In the genomic region with DNA sequence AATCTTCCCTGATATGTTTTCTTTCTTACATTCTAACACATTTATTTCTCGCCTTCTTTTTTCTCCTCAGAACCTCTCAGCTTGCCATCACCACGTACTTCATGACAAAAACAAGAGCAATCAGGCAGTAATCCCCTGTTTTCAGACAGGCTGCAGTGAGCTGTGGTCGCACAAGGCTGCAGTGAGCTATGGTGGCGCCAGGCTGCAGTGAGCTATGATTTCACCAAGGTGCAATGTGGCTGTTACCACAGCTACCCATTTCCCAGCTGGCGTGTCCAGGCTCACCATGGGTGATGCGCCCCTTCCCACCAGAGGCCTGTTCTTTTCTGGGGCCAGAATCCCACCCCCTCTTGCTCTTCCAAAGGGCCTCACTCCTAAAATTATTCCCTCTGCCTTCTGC, we compare ENCODE assay signal across 1 cellular context.
TF ChIP-seq lines count a peak whose summit lies in the region.

No MANE protein-coding gene starts in this region.

TF ChIP-seq in HepG2, 621 proteins besides CTCF, POLR2A, EP300 and RAD21:
- TF ChIP-seq ZBTB38 (CRISPR knock-in tag; IDR thresholded peaks at IDR 0.05) (peak; percentile 94), ZNF687 (CRISPR knock-in tag; IDR thresholded peaks at IDR 0.05) (peak; percentile 65), ZFY (CRISPR knock-in tag; IDR thresholded peaks at IDR 0.05) (0 out of 2 replicates have a peak, but pooled peaks have one; percentile 13), ZBTB37 (CRISPR knock-in tag; IDR thresholded peaks at IDR 0.05) (0 out of 2 replicates have a peak, but pooled peaks have one; percentile 45), SRY (CRISPR knock-in tag; IDR thresholded peaks at IDR 0.05) (no peak), HMG20A (CRISPR knock-in tag; IDR thresholded peaks at IDR 0.05; ENCODE audit: borderline replicate concordance) (0 out of 2 replicates have a peak, but pooled peaks have one; percentile 15), TEAD3 (CRISPR knock-in tag; optimal IDR thresholded peaks at IDR 0.05; ENCODE audit: borderline replicate concordance) (peak; percentile 25), ZNF543 (CRISPR knock-in tag; IDR thresholded peaks at IDR 0.05) (no peak), ZNF3 (CRISPR knock-in tag; IDR thresholded peaks at IDR 0.05) (0 out of 2 replicates have a peak, but pooled peaks have one; percentile 40), ADNP (CRISPR knock-in tag; IDR thresholded peaks at IDR 0.05) (no peak), HCFC1 (IDR thresholded peaks at IDR 0.05; ENCODE audit: low read depth, low read length) (no peak), ZNF562 (CRISPR knock-in tag; IDR thresholded peaks at IDR 0.05; ENCODE audit: borderline replicate concordance) (no peak)
- TF ChIP-seq, protein P1, sequence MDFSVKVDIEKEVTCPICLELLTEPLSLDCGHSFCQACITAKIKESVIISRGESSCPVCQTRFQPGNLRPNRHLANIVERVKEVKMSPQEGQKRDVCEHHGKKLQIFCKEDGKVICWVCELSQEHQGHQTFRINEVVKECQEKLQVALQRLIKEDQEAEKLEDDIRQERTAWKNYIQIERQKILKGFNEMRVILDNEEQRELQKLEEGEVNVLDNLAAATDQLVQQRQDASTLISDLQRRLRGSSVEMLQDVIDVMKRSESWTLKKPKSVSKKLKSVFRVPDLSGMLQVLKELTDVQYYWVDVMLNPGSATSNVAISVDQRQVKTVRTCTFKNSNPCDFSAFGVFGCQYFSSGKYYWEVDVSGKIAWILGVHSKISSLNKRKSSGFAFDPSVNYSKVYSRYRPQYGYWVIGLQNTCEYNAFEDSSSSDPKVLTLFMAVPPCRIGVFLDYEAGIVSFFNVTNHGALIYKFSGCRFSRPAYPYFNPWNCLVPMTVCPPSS (IDR thresholded peaks at IDR 0.05), result no peak
- TF ChIP-seq, protein P2, sequence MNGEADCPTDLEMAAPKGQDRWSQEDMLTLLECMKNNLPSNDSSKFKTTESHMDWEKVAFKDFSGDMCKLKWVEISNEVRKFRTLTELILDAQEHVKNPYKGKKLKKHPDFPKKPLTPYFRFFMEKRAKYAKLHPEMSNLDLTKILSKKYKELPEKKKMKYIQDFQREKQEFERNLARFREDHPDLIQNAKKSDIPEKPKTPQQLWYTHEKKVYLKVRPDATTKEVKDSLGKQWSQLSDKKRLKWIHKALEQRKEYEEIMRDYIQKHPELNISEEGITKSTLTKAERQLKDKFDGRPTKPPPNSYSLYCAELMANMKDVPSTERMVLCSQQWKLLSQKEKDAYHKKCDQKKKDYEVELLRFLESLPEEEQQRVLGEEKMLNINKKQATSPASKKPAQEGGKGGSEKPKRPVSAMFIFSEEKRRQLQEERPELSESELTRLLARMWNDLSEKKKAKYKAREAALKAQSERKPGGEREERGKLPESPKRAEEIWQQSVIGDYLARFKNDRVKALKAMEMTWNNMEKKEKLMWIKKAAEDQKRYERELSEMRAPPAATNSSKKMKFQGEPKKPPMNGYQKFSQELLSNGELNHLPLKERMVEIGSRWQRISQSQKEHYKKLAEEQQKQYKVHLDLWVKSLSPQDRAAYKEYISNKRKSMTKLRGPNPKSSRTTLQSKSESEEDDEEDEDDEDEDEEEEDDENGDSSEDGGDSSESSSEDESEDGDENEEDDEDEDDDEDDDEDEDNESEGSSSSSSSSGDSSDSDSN (CRISPR knock-in tag; IDR thresholded peaks at IDR 0.05), result 0 out of 2 replicates have a peak, but pooled peaks have one; percentile 42
- TF ChIP-seq, protein P3, sequence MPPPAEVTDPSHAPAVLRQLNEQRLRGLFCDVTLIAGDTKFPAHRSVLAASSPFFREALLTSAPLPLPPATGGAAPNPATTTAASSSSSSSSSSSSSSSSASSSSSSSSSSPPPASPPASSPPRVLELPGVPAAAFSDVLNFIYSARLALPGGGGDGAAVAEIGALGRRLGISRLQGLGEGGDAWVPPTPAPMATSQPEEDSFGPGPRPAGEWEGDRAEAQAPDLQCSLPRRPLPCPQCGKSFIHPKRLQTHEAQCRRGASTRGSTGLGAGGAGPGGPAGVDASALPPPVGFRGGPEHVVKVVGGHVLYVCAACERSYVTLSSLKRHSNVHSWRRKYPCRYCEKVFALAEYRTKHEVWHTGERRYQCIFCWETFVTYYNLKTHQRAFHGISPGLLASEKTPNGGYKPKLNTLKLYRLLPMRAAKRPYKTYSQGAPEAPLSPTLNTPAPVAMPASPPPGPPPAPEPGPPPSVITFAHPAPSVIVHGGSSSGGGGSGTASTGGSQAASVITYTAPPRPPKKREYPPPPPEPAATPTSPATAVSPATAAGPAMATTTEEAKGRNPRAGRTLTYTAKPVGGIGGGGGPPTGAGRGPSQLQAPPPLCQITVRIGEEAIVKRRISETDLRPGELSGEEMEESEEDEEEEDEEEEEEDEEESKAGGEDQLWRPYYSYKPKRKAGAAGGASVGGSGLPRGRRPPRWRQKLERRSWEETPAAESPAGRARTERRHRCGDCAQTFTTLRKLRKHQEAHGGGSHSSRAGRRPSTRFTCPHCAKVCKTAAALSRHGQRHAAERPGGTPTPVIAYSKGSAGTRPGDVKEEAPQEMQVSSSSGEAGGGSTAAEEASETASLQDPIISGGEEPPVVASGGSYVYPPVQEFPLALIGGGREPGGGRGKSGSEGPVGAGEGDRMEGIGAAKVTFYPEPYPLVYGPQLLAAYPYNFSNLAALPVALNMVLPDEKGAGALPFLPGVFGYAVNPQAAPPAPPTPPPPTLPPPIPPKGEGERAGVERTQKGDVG (CRISPR knock-in tag; IDR thresholded peaks at IDR 0.05; ENCODE audit: borderline replicate concordance), result peak; percentile 81; the same call in 1 of the 2 replicates
- TF ChIP-seq, protein P4, sequence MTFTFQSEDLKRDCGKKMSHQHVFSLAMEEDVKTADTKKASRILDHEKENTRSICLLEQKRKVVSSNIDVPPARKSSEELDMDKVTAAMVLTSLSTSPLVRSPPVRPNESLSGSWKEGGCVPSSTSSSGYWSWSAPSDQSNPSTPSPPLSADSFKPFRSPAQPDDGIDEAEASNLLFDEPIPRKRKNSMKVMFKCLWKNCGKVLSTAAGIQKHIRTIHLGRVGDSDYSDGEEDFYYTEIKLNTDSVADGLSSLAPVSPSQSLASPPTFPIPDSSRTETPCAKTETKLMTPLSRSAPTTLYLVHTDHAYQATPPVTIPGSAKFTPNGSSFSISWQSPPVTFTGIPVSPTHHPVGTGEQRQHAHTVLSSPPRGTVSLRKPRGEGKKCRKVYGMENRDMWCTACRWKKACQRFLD (CRISPR knock-in tag; IDR thresholded peaks at IDR 0.05; ENCODE audit: borderline replicate concordance), result no peak
- TF ChIP-seq, protein P5, sequence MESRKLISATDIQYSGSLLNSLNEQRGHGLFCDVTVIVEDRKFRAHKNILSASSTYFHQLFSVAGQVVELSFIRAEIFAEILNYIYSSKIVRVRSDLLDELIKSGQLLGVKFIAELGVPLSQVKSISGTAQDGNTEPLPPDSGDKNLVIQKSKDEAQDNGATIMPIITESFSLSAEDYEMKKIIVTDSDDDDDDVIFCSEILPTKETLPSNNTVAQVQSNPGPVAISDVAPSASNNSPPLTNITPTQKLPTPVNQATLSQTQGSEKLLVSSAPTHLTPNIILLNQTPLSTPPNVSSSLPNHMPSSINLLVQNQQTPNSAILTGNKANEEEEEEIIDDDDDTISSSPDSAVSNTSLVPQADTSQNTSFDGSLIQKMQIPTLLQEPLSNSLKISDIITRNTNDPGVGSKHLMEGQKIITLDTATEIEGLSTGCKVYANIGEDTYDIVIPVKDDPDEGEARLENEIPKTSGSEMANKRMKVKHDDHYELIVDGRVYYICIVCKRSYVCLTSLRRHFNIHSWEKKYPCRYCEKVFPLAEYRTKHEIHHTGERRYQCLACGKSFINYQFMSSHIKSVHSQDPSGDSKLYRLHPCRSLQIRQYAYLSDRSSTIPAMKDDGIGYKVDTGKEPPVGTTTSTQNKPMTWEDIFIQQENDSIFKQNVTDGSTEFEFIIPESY (CRISPR knock-in tag; IDR thresholded peaks at IDR 0.05), result peak; percentile 72
- TF ChIP-seq, protein P6, sequence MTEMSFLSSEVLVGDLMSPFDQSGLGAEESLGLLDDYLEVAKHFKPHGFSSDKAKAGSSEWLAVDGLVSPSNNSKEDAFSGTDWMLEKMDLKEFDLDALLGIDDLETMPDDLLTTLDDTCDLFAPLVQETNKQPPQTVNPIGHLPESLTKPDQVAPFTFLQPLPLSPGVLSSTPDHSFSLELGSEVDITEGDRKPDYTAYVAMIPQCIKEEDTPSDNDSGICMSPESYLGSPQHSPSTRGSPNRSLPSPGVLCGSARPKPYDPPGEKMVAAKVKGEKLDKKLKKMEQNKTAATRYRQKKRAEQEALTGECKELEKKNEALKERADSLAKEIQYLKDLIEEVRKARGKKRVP (CRISPR knock-in tag; IDR thresholded peaks at IDR 0.05), result 0 out of 4 replicates have a peak, but pooled peaks of 1 of the 2 experiments have one; percentile 15
- TF ChIP-seq, protein P7, sequence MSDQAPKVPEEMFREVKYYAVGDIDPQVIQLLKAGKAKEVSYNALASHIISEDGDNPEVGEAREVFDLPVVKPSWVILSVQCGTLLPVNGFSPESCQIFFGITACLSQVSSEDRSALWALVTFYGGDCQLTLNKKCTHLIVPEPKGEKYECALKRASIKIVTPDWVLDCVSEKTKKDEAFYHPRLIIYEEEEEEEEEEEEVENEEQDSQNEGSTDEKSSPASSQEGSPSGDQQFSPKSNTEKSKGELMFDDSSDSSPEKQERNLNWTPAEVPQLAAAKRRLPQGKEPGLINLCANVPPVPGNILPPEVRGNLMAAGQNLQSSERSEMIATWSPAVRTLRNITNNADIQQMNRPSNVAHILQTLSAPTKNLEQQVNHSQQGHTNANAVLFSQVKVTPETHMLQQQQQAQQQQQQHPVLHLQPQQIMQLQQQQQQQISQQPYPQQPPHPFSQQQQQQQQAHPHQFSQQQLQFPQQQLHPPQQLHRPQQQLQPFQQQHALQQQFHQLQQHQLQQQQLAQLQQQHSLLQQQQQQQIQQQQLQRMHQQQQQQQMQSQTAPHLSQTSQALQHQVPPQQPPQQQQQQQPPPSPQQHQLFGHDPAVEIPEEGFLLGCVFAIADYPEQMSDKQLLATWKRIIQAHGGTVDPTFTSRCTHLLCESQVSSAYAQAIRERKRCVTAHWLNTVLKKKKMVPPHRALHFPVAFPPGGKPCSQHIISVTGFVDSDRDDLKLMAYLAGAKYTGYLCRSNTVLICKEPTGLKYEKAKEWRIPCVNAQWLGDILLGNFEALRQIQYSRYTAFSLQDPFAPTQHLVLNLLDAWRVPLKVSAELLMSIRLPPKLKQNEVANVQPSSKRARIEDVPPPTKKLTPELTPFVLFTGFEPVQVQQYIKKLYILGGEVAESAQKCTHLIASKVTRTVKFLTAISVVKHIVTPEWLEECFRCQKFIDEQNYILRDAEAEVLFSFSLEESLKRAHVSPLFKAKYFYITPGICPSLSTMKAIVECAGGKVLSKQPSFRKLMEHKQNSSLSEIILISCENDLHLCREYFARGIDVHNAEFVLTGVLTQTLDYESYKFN (CRISPR knock-in tag; conservative IDR thresholded peaks at IDR 0.05), result 0 out of 2 replicates have a peak, but pooled peaks have one; percentile 6
- TF ChIP-seq, protein P8, sequence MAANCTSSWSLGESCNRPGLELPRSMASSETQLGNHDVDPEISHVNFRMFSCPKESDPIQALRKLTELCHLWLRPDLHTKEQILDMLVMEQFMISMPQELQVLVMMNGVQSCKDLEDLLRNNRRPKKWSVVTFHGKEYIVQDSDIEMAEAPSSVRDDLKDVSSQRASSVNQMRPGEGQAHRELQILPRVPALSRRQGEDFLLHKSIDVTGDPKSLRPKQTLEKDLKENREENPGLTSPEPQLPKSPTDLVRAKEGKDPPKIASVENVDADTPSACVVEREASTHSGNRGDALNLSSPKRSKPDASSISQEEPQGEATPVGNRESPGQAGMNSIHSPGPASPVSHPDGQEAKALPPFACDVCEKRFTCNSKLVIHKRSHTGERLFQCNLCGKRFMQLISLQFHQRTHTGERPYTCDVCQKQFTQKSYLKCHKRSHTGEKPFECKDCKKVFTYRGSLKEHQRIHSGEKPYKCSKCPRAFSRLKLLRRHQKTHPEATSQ (CRISPR knock-in tag; IDR thresholded peaks at IDR 0.05; ENCODE audit: borderline replicate concordance), result no peak
TF ChIP-seq in HepG2: peak in this region for 12.
